ENCODE assay signal across 8 cellular contexts in genomic region chr5:126777257-126777973, GRCh38. TPM values are rescaled to one million over a fixed set of nuclear protein-coding genes. Genes with fewer than 3 reads are reported as not detected.
DNase-seq lines count a peak whose midpoint lies in the region; ATAC-seq and TF ChIP-seq lines count a peak whose summit lies in the region.

No MANE protein-coding gene starts in this region.

- peak overlapping the region; percentile 100 for H3K23ac ChIP-seq in mesendoderm (ENCODE audit: low read length)

- H3K4me3 Mint-ChIP-seq in activated CD8-positive, alpha-beta T cell treated with anti-CD3 and anti-CD28 coated beads for 36 hours: peak overlapping the region; percentile 95

- no peak overlapping the region for H2BK15ac ChIP-seq in mesendoderm (replicated peaks; ENCODE audit: low read depth)

- peak overlapping the region; percentile 18 for H2BK120ac ChIP-seq in mesendoderm (ENCODE audit: low read depth, low read length)

- H3K9me3 ChIP-seq in effector memory CD4-positive, alpha-beta T cell (ENCODE audit: control insufficient read depth, low read length): no peaks in the 10 kb centered on the region

- H3K4me1 Mint-ChIP-seq in activated CD8-positive, alpha-beta T cell treated with anti-CD3 and anti-CD28 coated beads for 36 hours (ENCODE audit: low read depth): peaks cover 28% of the 10 kb centered on the region

- peak; percentile 4 for ATAC-seq in activated CD8-positive, alpha-beta T cell treated with anti-CD3 and anti-CD28 coated beads for 36 hours
- ATAC-seq in HG03520 (IDR thresholded peaks at IDR 0.05; ENCODE audit: unreplicated experiment): no peak

- H3K9me3 Mint-ChIP-seq in activated CD8-positive, alpha-beta T cell treated with anti-CD3 and anti-CD28 coated beads for 36 hours: no peaks in the 10 kb centered on the region

- peaks cover 16% of the 10 kb centered on the region for H3K4me1 ChIP-seq in effector memory CD4-positive, alpha-beta T cell (ENCODE audit: control insufficient read depth, insufficient read depth, low read length, poor library complexity, severe bottlenecking)
- H3K4me1 ChIP-seq in mesendoderm (ENCODE audit: control insufficient read depth, low read depth, low read length): no peaks in the 10 kb centered on the region

- peaks cover 42% of the 10 kb centered on the region for H3K36me3 Mint-ChIP-seq in activated CD8-positive, alpha-beta T cell treated with anti-CD3 and anti-CD28 coated beads for 36 hours (ENCODE audit: low read depth)

- peak overlapping the region; percentile 96 for H3K27ac Mint-ChIP-seq in activated CD8-positive, alpha-beta T cell treated with anti-CD3 and anti-CD28 coated beads for 36 hours

- H3K36me3 ChIP-seq in effector memory CD4-positive, alpha-beta T cell (ENCODE audit: control insufficient read depth, insufficient read depth, low read length): no peaks in the 10 kb centered on the region
- H3K36me3 ChIP-seq in mesendoderm (ENCODE audit: control insufficient read depth, insufficient read depth, low read length): no peaks in the 10 kb centered on the region

- peak overlapping the region; percentile 87 for H3K4ac ChIP-seq in mesendoderm (ENCODE audit: low read depth, low read length)

- H3K18ac ChIP-seq in mesendoderm (ENCODE audit: low read length): peak overlapping the region; percentile 91

- DNase-seq in EH (ENCODE audit: low read depth) (peak; percentile 70), H4 (ENCODE audit: low spot score) (peak; percentile 55), NCI-H128 (lab: John Stamatoyannopoulos, UW; ENCODE audit: unreplicated experiment) (peak; percentile 3), mesendoderm (peak; percentile 75)
- peak; percentile 61 for DNase-seq in activated CD8-positive, alpha-beta T cell treated with anti-CD3 and anti-CD28 coated beads for 36 hours
- peak; percentile 31 to 47 (median 45) for DNase-seq in effector memory CD4-positive, alpha-beta T cell
- peak; percentile 23 to 36 (median 34) for DNase-seq in stimulated activated CD4-positive, alpha-beta T cell treated with anti-CD3 and anti-CD28 coated beads, TNF-alpha, amount 100 ng/mL, for 48 hours (ENCODE audit: low read depth in 3 of 3)

- no peak overlapping the region for H4K5ac ChIP-seq in mesendoderm (ENCODE audit: low read length)

- peak overlapping the region; percentile 96 for H3K27ac ChIP-seq in effector memory CD4-positive, alpha-beta T cell (ENCODE audit: insufficient read depth, low read length, poor library complexity, severe bottlenecking)
- H3K27ac ChIP-seq in mesendoderm (ENCODE audit: low read depth, low read length): peak overlapping the region; percentile 95

- H4K8ac ChIP-seq in mesendoderm (ENCODE audit: low read depth, low read length): no peak overlapping the region

- intact Hi-C loops in activated CD8-positive, alpha-beta T cell treated with anti-CD3 and anti-CD28 coated beads for 36 hours (cut with micrococcal nuclease): loop anchor here (1.0 kb wide), 1 partner anchor 16 kb away; no protein-coding TSS in a partner anchor

- peak overlapping the region; percentile 73 for H3K4me3 ChIP-seq in effector memory CD4-positive, alpha-beta T cell (ENCODE audit: insufficient read depth, low read depth, low read length, poor library complexity, severe bottlenecking)
- H3K4me3 ChIP-seq in mesendoderm (ENCODE audit: low read length): peak overlapping the region; percentile 66

- no peaks in the 10 kb centered on the region for H3K27me3 ChIP-seq in effector memory CD4-positive, alpha-beta T cell (replicated peaks; ENCODE audit: control insufficient read depth, insufficient read depth, low read length, poor library complexity, severe bottlenecking)
- H3K27me3 ChIP-seq in mesendoderm (ENCODE audit: insufficient read depth, low read length, poor library complexity): no peaks in the 10 kb centered on the region

- H3K4me2 ChIP-seq in mesendoderm (ENCODE audit: low read length): peak overlapping the region; percentile 32

- H3K56ac ChIP-seq in mesendoderm (ENCODE audit: low read length): peak overlapping the region; percentile 98

- CTCF ChIA-PET in activated CD8-positive, alpha-beta T cell treated with anti-CD3 and anti-CD28 coated beads for 36 hours (lab: Charles Lee): interaction anchor here (0.9 to 9.1 kb wide), 13 partner anchors 8 to 176 kb away, joined by 3 to 277 read pairs (median 5); partner anchors contain the start of gene PHAX

- peak overlapping the region; percentile 100 for H3K9ac ChIP-seq in mesendoderm (ENCODE audit: low read length)

- H3K79me2 ChIP-seq in mesendoderm (ENCODE audit: control insufficient read depth, insufficient read depth, low read length): peaks cover 52% of the 10 kb centered on the region

- H2BK5ac ChIP-seq in mesendoderm (ENCODE audit: low read length): peak overlapping the region; percentile 96

- no peaks in the 10 kb centered on the region for H3K27me3 Mint-ChIP-seq in activated CD8-positive, alpha-beta T cell treated with anti-CD3 and anti-CD28 coated beads for 36 hours

- POLR2A ChIA-PET in activated CD8-positive, alpha-beta T cell treated with anti-CD3 and anti-CD28 coated beads for 36 hours (lab: Charles Lee): interaction anchor here (0.6 to 10.8 kb wide), 33 partner anchors 9 to 295 kb away, joined by 3 to 179 read pairs (median 5); partner anchors contain the start of gene MARCHF3

- no peaks in the 10 kb centered on the region for H3K79me1 ChIP-seq in mesendoderm (ENCODE audit: low read length)

- H2AK5ac ChIP-seq in mesendoderm (ENCODE audit: low read length): peak overlapping the region; percentile 52

- no CpG with 5 or more reads among the region's 93 CpGs for WGBS in mesendoderm (ENCODE audit: extremely low coverage, insufficient coverage, low lambda C conversion rate)

- no peak for TF ChIP-seq CTCF in activated CD8-positive, alpha-beta T cell treated with anti-CD3 and anti-CD28 coated beads for 36 hours (IDR thresholded peaks at IDR 0.05)

RNA-seq across cellular contexts. Expression of gene LMNB1, which starts 0.5 kb away (rescaled TPM):
- total RNA-seq in H4 (2014; rRNA removed; shearing (Covaris generic)): 138 and 151 TPM in 2 replicates
- total RNA-seq in activated CD8-positive, alpha-beta T cell treated with anti-CD3 and anti-CD28 coated beads for 36 hours: 100 to 1,000 TPM; 198 TPM
- 281 TPM for polyA plus RNA-seq in mesendoderm (2013, experiment 1 of 2)
- 274 TPM for polyA plus RNA-seq in mesendoderm (2013, experiment 2 of 2)

Comparison
In these comparisons a context has a peak if more than half of its experiments do, and no peak if none do; other contexts are left out.
1. DNase-seq: peak in every context shown above with its lines; median percentile 75 in mesendoderm; 70 in EH; 61 in activated CD8-positive, alpha-beta T cell treated with anti-CD3 and anti-CD28 coated beads for 36 hours; 55 in H4; 45 in effector memory CD4-positive, alpha-beta T cell; 34 in stimulated activated CD4-positive, alpha-beta T cell treated with anti-CD3 and anti-CD28 coated beads, TNF-alpha, amount 100 ng/mL, for 48 hours; 3 in NCI-H128.